Comparison of ENCODE assay signal across 7 cellular contexts in genomic region chr3:80519436-80519835, GRCh38.
"Had no signal": no experiment of that assay in that cellular context is flagged by ENCODE, and none has a peak within 500 bp of the region (broad histone marks: within the 10 kb centered on the region; RNA-seq: fewer than 3 reads in every experiment).

No MANE protein-coding gene starts in this region.

- H2AFZ ChIP-seq: GM23248 had no signal

- H3K9me3 ChIP-seq: HAP-1 had no signal

- H3K27ac ChIP-seq: GM23248, KMS-11 had no signal

- H3K4me3 ChIP-seq: GM23248, HAP-1 had no signal

- H3K36me3 ChIP-seq: HAP-1 had no signal

- DNase-seq: GM23248, GOT3, H7, KBM-7 had no signal

- H3K4me2 ChIP-seq: KMS-11 had no signal

- H3K4me1 ChIP-seq: HAP-1 had no signal

- ATAC-seq: HCT116 had no signal

- H3K9ac ChIP-seq: GM23248, KMS-11 had no signal
